In the genomic region with DNA sequence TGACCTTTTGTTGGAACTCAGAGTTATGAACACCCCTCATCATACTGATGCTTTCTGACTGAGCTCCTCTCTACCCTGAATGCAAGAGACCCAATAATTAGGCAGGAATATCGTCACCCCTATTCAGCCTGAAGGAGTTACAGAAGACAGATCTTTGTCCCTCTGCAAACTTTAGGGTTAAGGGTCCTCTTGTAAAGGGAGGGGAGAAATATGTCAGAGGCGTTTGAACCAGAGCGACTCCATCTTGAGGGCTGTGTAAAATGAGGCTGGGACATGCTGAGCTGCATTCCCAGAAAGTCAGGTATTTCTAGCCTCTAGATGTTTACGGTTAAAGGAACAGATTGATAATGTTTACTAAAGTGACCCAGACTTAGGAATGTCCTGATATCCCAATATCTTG, we compare ENCODE assay signal across 1 cellular context.
TF ChIP-seq lines count a peak whose summit lies in the region.

No MANE protein-coding gene starts in this region.

TF ChIP-seq in K562, 482 proteins besides CTCF, POLR2A, EP300 and RAD21 (continued from another document and continues in another):
- TF ChIP-seq ZNF407 (IDR thresholded peaks at IDR 0.05; ENCODE audit: low read depth) (no peak), TRIM28 (IDR thresholded peaks at IDR 0.05) (no peak), IRF2 (CRISPR knock-in tag; IDR thresholded peaks at IDR 0.05) (no peak), SUPT5H (IDR thresholded peaks at IDR 0.05) (no peak), ZNF431 (CRISPR knock-in tag; IDR thresholded peaks at IDR 0.05) (no peak), TCF7 (IDR thresholded peaks at IDR 0.05; ENCODE audit: borderline replicate concordance) (no peak), NFATC3 (IDR thresholded peaks at IDR 0.05) (no peak), SMARCA4 (IDR thresholded peaks at IDR 0.05) (no peak), RFX1 (IDR thresholded peaks at IDR 0.05) (no peak), CREB3L1 (IDR thresholded peaks at IDR 0.05; ENCODE audit: borderline replicate concordance, low read depth) (no peak), MAFK (IDR thresholded peaks at IDR 0.05; ENCODE audit: low read length) (no peak), SRF (CRISPR knock-in tag; IDR thresholded peaks at IDR 0.05) (no peak), XRCC4 (IDR thresholded peaks at IDR 0.05; ENCODE audit: extremely low read depth, insufficient read depth, insufficient read length) (no peak), NR2C2 (CRISPR knock-in tag; IDR thresholded peaks at IDR 0.05) (no peak), NR2C2 (tag; IDR thresholded peaks at IDR 0.05) (peak; percentile 49; the same call in 1 of the 2 replicates), KLF6 (CRISPR knock-in tag; IDR thresholded peaks at IDR 0.05; ENCODE audit: borderline replicate concordance) (peak; percentile 98), ZBTB49 (CRISPR knock-in tag; IDR thresholded peaks at IDR 0.05; ENCODE audit: borderline replicate concordance) (no peak), ZBTB33 (CRISPR knock-in tag; IDR thresholded peaks at IDR 0.05) (no peak), STAG1 (CRISPR knock-in tag; IDR thresholded peaks at IDR 0.05; ENCODE audit: borderline replicate concordance) (no peak), RCOR1 (IDR thresholded peaks at IDR 0.05; ENCODE audit: borderline replicate concordance in 1 of 2, low read depth in 2 of 2, low read length in 2 of 2) (no peak), PPARD (CRISPR knock-in tag; IDR thresholded peaks at IDR 0.05) (no peak), RBM22 (IDR thresholded peaks at IDR 0.05; ENCODE audit: low read depth, low read length, poor library complexity, severe bottlenecking) (no peak), ZNF184 (CRISPR knock-in tag; IDR thresholded peaks at IDR 0.05) (no peak), ZNF740 (CRISPR knock-in tag; IDR thresholded peaks at IDR 0.05) (no peak), ZNF740 (tag; IDR thresholded peaks at IDR 0.05) (peak in 1 of 2 experiments; percentile 95; a peak in 2 of 4 replicates), ATF7 (IDR thresholded peaks at IDR 0.05) (no peak), L3MBTL2 (IDR thresholded peaks at IDR 0.05) (no peak), CHD1 (IDR thresholded peaks at IDR 0.05; ENCODE audit: low read length) (no peak)
- TF ChIP-seq, protein P1, sequence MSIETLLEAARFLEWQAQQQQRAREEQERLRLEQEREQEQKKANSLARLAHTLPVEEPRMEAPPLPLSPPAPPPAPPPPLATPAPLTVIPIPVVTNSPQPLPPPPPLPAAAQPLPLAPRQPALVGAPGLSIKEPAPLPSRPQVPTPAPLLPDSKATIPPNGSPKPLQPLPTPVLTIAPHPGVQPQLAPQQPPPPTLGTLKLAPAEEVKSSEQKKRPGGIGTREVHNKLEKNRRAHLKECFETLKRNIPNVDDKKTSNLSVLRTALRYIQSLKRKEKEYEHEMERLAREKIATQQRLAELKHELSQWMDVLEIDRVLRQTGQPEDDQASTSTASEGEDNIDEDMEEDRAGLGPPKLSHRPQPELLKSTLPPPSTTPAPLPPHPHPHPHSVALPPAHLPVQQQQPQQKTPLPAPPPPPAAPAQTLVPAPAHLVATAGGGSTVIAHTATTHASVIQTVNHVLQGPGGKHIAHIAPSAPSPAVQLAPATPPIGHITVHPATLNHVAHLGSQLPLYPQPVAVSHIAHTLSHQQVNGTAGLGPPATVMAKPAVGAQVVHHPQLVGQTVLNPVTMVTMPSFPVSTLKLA (conservative IDR thresholded peaks at IDR 0.05): no peak
- TF ChIP-seq, protein P2, sequence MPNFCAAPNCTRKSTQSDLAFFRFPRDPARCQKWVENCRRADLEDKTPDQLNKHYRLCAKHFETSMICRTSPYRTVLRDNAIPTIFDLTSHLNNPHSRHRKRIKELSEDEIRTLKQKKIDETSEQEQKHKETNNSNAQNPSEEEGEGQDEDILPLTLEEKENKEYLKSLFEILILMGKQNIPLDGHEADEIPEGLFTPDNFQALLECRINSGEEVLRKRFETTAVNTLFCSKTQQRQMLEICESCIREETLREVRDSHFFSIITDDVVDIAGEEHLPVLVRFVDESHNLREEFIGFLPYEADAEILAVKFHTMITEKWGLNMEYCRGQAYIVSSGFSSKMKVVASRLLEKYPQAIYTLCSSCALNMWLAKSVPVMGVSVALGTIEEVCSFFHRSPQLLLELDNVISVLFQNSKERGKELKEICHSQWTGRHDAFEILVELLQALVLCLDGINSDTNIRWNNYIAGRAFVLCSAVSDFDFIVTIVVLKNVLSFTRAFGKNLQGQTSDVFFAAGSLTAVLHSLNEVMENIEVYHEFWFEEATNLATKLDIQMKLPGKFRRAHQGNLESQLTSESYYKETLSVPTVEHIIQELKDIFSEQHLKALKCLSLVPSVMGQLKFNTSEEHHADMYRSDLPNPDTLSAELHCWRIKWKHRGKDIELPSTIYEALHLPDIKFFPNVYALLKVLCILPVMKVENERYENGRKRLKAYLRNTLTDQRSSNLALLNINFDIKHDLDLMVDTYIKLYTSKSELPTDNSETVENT (CRISPR knock-in tag; IDR thresholded peaks at IDR 0.05): no peak
- TF ChIP-seq, protein P3, sequence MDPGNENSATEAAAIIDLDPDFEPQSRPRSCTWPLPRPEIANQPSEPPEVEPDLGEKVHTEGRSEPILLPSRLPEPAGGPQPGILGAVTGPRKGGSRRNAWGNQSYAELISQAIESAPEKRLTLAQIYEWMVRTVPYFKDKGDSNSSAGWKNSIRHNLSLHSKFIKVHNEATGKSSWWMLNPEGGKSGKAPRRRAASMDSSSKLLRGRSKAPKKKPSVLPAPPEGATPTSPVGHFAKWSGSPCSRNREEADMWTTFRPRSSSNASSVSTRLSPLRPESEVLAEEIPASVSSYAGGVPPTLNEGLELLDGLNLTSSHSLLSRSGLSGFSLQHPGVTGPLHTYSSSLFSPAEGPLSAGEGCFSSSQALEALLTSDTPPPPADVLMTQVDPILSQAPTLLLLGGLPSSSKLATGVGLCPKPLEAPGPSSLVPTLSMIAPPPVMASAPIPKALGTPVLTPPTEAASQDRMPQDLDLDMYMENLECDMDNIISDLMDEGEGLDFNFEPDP (CRISPR knock-in tag; IDR thresholded peaks at IDR 0.05): 0 out of 2 replicates have a peak, but pooled peaks have one; percentile 88
